8 cellular contexts compared by ENCODE assay signal in the genomic region with DNA sequence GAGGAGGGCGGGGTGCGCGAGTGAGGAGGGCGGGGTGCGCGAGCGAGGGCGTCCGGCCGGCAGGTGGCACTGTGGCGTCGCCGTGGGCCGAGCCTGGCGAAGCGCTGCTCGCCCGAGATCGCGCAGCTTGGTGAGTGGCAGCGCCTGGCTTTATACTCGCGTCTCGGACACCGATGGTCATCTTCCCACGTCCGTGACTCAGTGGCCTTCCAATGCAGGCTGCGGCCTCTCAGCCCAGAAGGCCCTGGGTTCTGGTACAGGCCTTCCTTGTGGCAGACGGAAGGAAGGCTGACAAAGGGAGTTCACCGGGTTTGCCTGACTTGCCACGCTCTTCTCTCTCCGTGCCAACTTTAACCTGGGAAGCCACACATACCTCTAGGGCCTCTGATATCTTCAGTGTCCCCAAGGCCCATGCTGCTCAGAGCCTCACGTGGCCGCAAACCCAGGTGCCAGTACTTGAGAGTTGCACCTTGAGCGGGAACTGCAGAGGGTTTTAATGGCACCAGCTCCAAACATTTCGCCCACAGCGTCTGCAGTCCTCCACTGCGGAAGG.
A peak's percentile ranks its signal among the peaks of the same experiment; 100 is the strongest.
DNase-seq lines count a peak whose midpoint lies in the region; ATAC-seq and TF ChIP-seq lines count a peak whose summit lies in the region.

No MANE protein-coding gene starts in this region.

- no peaks in the 10 kb centered on the region for H3K9me3 ChIP-seq in Peyer's patch

- H3K27me3 ChIP-seq in Peyer's patch: no peaks in the 10 kb centered on the region

- peak overlapping the region; percentile 84 for H3K4me3 Mint-ChIP-seq in neural crest cell
- H3K4me3 Mint-ChIP-seq in stimulated activated naive CD8-positive, alpha-beta T cell treated with anti-CD3 and anti-CD28 coated beads, Interleukin-15, amount 100 ng/mL, for 72 hours: peak overlapping the region; percentile 85 to 87

- H3K36me3 ChIP-seq in Peyer's patch: no peaks in the 10 kb centered on the region

- no peaks in the 10 kb centered on the region for H3K36me3 Mint-ChIP-seq in neural crest cell (ENCODE audit: low read depth)

- DNase-seq in ACHN (peak; percentile 49), Peyer's patch (peak; percentile 71 to 93 (median 92)), fibroblast of the conjunctiva (ENCODE audit: low read depth) (peak; percentile 55), neural crest cell (ENCODE audit: low read depth, low spot score) (peak; percentile 71)
- peak; percentile 87 for DNase-seq in activated effector memory CD4-positive, alpha-beta T cell treated with Interleukin-2 at 50 U/mL for 16 hours
- DNase-seq in stimulated activated naive CD8-positive, alpha-beta T cell treated with anti-CD3 and anti-CD28 coated beads, Interleukin-15, amount 100 ng/mL, for 72 hours: peak; percentile 83 to 91

- H3K4me1 Mint-ChIP-seq in neural crest cell: no peaks in the 10 kb centered on the region
- H3K4me1 Mint-ChIP-seq in stimulated activated naive CD8-positive, alpha-beta T cell treated with anti-CD3 and anti-CD28 coated beads, Interleukin-15, amount 100 ng/mL, for 72 hours: peaks cover 19% of the 10 kb centered on the region

- H3K27ac Mint-ChIP-seq in neural crest cell (ENCODE audit: unreplicated experiment): no peak overlapping the region
- H3K27ac Mint-ChIP-seq in stimulated activated naive CD8-positive, alpha-beta T cell treated with anti-CD3 and anti-CD28 coated beads, Interleukin-15, amount 100 ng/mL, for 72 hours: peak overlapping the region in 1 of 2 donors; percentile 59

- peaks cover 58% of the 10 kb centered on the region for H3K27me3 Mint-ChIP-seq in neural crest cell (ENCODE audit: low read depth)
- H3K27me3 Mint-ChIP-seq in stimulated activated naive CD8-positive, alpha-beta T cell treated with anti-CD3 and anti-CD28 coated beads, Interleukin-15, amount 100 ng/mL, for 72 hours: peaks cover 11% of the 10 kb centered on the region

- in situ Hi-C loops in ACHN (cut with HindIII; ENCODE audit: low pct_ligation_motif_present, low pct_unique_long_range_greater_than_20kb, low sequenced_read_pairs): no loop called here

- ATAC-seq in GM18519 (IDR thresholded peaks at IDR 0.05; ENCODE audit: low FRiP score, unreplicated experiment): peak; percentile 78
- ATAC-seq in HG03066 (IDR thresholded peaks at IDR 0.05; ENCODE audit: low read depth, unreplicated experiment): peak; percentile 88
- ATAC-seq in stimulated activated naive CD8-positive, alpha-beta T cell treated with anti-CD3 and anti-CD28 coated beads, Interleukin-15, amount 100 ng/mL, for 72 hours: peak; percentile 95

- H3K27ac ChIP-seq in Peyer's patch: peak overlapping the region; percentile 59 to 79 (median 74)

- peaks cover under 1% of the 10 kb centered on the region for H3K9me3 Mint-ChIP-seq in neural crest cell
- H3K9me3 Mint-ChIP-seq in stimulated activated naive CD8-positive, alpha-beta T cell treated with anti-CD3 and anti-CD28 coated beads, Interleukin-15, amount 100 ng/mL, for 72 hours: no peaks in the 10 kb centered on the region

- H3K4me1 ChIP-seq in Peyer's patch: peaks cover 0 to 16% (median 0%) of the 10 kb centered on the region in 4 donors

- no peak for TF ChIP-seq POLR2A in Peyer's patch (IDR thresholded peaks at IDR 0.05)

- peak overlapping the region; percentile 33 to 61 (median 48) for H3K4me3 ChIP-seq in Peyer's patch

- TF ChIP-seq CTCF in Peyer's patch (IDR thresholded peaks at IDR 0.05): peak; percentile 60 to 78 (median 75)
- peak; percentile 75 for TF ChIP-seq CTCF in neural crest cell (conservative IDR thresholded peaks at IDR 0.05)

Comparison
In these comparisons a context has a peak if more than half of its experiments do, and no peak if none do; other contexts are left out.
1. Peak in every context shown above with its lines: DNase-seq, ATAC-seq, H3K4me3 ChIP-seq and H3K27ac ChIP-seq.